8 cellular contexts compared by ENCODE assay signal in the genomic region with DNA sequence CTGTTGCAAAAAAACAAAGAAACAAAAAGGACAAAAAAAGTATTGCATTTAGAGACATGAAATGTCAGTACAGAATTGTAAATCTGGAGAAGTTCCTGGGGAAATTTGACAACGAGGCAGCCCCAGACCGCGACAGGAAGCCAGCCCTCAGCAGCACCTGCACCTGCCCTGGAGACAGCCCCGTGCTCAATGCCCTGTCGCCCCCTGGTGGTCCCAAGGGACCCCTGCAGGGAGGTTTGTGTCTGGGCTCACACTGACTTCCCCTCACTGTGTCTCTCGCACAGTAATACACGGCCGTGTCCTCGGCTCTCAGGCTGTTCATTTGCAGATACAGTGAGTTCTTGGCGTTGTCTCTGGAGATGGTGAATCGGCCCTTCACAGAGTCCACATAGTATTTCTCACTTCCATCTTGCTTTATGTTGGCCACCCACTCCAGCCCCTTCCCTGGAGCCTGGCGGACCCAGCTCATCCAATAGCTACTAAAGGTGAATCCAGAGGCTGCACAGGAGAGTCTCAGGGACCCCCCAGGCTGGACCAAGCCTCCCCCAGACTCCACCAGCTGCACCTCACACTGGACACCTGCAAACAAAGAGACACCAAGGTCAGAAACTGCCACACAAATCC.
DNase-seq lines count a peak whose midpoint lies in the region; ATAC-seq and TF ChIP-seq lines count a peak whose summit lies in the region.
"Not testable (repeated sequence)": the region's sequence is repeated elsewhere in the genome, so short reads cannot be mapped to it uniquely, and the experiment has no call there.

No MANE protein-coding gene starts in this region.

- ATAC-seq in naive thymus-derived CD8-positive, alpha-beta T cell: peak; percentile 94 to 98

- not testable (repeated sequence) for BruUV-seq in MCF 10A (replicated peaks; lab: Mats Ljungman, UMichigan)

- peak overlapping the region in 8 of 11 experiments; percentile 23 to 68 (median 54); a peak in 13 of 22 replicates for H3K4me2 ChIP-seq in BLaER1 treated with 17β-estradiol and CSF1 and Interleukin-3, amounts not matched to agents 10 nM and 100 nM

- DNase-seq in GM20000 (ENCODE audit: low spot score) (peak; percentile 21), NCI-H2107 treated with DMSO at 0.1 percent for 48 hours (lab: John Stamatoyannopoulos, UW; ENCODE audit: unreplicated experiment) (peak; percentile 72), T-helper 9 cell (peak; percentile 74), MCF 10A (ENCODE audit: unreplicated experiment) (peak; percentile 21)
- DNase-seq in activated CD8-positive, alpha-beta memory T cell treated with anti-CD3 and anti-CD28 coated beads, Interleukin-2, amount 50 U/mL, for 48 hours: peak; percentile 88
- DNase-seq in naive thymus-derived CD8-positive, alpha-beta T cell: peak; percentile 63 to 90 (median 82)
- peak; percentile 66 to 68 for DNase-seq in stimulated activated CD8-positive, alpha-beta memory T cell treated with anti-CD3 and anti-CD28 coated beads, Interleukin-15, amount 100 ng/mL, for 48 hours (ENCODE audit: low read depth in 2 of 2)

- H3K9me3 ChIP-seq in BLaER1 treated with 17β-estradiol and CSF1 and Interleukin-3, amounts not matched to agents 10 nM and 100 nM (replicated peaks in 1 of 11): not testable (repeated sequence)

- H4K20me1 ChIP-seq in BLaER1 treated with 17β-estradiol and CSF1 and Interleukin-3, amounts not matched to agents 10 nM and 100 nM: not testable (repeated sequence)

- TF ChIP-seq CTCF in GM20000 (IDR thresholded peaks at IDR 0.05; ENCODE audit: extremely low read depth, missing control alignments) (peak; percentile 41), MCF 10A (IDR thresholded peaks at IDR 0.05; ENCODE audit: unreplicated experiment) (peak; percentile 47)

- H3K4me3 Mint-ChIP-seq in MCF 10A (ENCODE audit: unreplicated experiment): not testable (repeated sequence)
- H3K4me3 Mint-ChIP-seq in naive thymus-derived CD8-positive, alpha-beta T cell: peak overlapping the region in 7 of 10 donors; percentile 22 to 58 (median 36)

- H3K9ac ChIP-seq in BLaER1 treated with 17β-estradiol and CSF1 and Interleukin-3, amounts not matched to agents 10 nM and 100 nM: not testable (repeated sequence)

- H3K4me1 Mint-ChIP-seq in MCF 10A (ENCODE audit: insufficient read depth, unreplicated experiment): not testable (repeated sequence)
- peaks cover 2 to 20% (median 18%) of the 10 kb centered on the region in 4 donors for H3K4me1 Mint-ChIP-seq in naive thymus-derived CD8-positive, alpha-beta T cell

- not testable (repeated sequence) for H3K36me3 Mint-ChIP-seq in MCF 10A (ENCODE audit: insufficient read depth, unreplicated experiment); naive thymus-derived CD8-positive, alpha-beta T cell

- intact Hi-C loops in MCF 10A (cut with micrococcal nuclease): not testable (repeated sequence)

- not testable (repeated sequence) for H3K27me3 ChIP-seq in BLaER1 treated with 17β-estradiol and CSF1 and Interleukin-3, amounts not matched to agents 10 nM and 100 nM

- CTCF ChIA-PET in MCF 10A (lab: Yijun Ruan, JAX): interaction anchor here (0.6 to 1.5 kb wide), 4 partner anchors 29 to 216 kb away, joined by 3 to 6 read pairs (median 4); no protein-coding TSS in a partner anchor

- POLR2A ChIA-PET in MCF 10A (lab: Yijun Ruan, JAX); naive thymus-derived CD8-positive, alpha-beta T cell (lab: Charles Lee): not testable (repeated sequence)

- H3K36me3 ChIP-seq in BLaER1 treated with 17β-estradiol and CSF1 and Interleukin-3, amounts not matched to agents 10 nM and 100 nM: not testable (repeated sequence)

- peaks cover 91% of the 10 kb centered on the region for H3K27me3 Mint-ChIP-seq in MCF 10A (ENCODE audit: insufficient read depth, unreplicated experiment)
- peaks cover 9 to 23% (median 13%) of the 10 kb centered on the region in 5 donors for H3K27me3 Mint-ChIP-seq in naive thymus-derived CD8-positive, alpha-beta T cell

- H3K27ac Mint-ChIP-seq in MCF 10A (ENCODE audit: low read depth, unreplicated experiment): not testable (repeated sequence)
- peak overlapping the region in 8 of 10 donors; percentile 25 to 81 (median 64) for H3K27ac Mint-ChIP-seq in naive thymus-derived CD8-positive, alpha-beta T cell

- peaks cover 0 to 55% (median 29%) of the 10 kb centered on the region in 10 experiments; a peak in 14 of 20 replicates for H3K4me1 ChIP-seq in BLaER1 treated with 17β-estradiol and CSF1 and Interleukin-3, amounts not matched to agents 10 nM and 100 nM

- not testable (repeated sequence) for H3K4me3 ChIP-seq in BLaER1 treated with 17β-estradiol and CSF1 and Interleukin-3, amounts not matched to agents 10 nM and 100 nM

- not testable (repeated sequence) for H3K9me3 Mint-ChIP-seq in MCF 10A (ENCODE audit: unreplicated experiment); naive thymus-derived CD8-positive, alpha-beta T cell

- H3K27ac ChIP-seq in BLaER1 treated with 17β-estradiol and CSF1 and Interleukin-3, amounts not matched to agents 10 nM and 100 nM: not testable (repeated sequence)

Comparison
In these comparisons a context has a peak if more than half of its experiments do, and no peak if none do; other contexts are left out.
1. DNase-seq: peak in every context shown above with its lines; median percentile 88 in activated CD8-positive, alpha-beta memory T cell treated with anti-CD3 and anti-CD28 coated beads, Interleukin-2, amount 50 U/mL, for 48 hours; 82 in naive thymus-derived CD8-positive, alpha-beta T cell; 74 in T-helper 9 cell; 72 in NCI-H2107 treated with DMSO at 0.1 percent for 48 hours; 67 in stimulated activated CD8-positive, alpha-beta memory T cell treated with anti-CD3 and anti-CD28 coated beads, Interleukin-15, amount 100 ng/mL, for 48 hours; 21 in GM20000; 21 in MCF 10A.